1 cellular context compared by ENCODE assay signal in genomic region chr20:2246081-2246491, GRCh38.
TF ChIP-seq lines count a peak whose summit lies in the region.

No MANE protein-coding gene starts in this region.

TF ChIP-seq in GM23338, 12 proteins besides CTCF, POLR2A, EP300 and RAD21 (continued from another document):
- TF ChIP-seq ZNF462 (CRISPR knock-in tag; IDR thresholded peaks at IDR 0.05): no peak
- TF ChIP-seq ETS1 (IDR thresholded peaks at IDR 0.05): no peak
- no peak for TF ChIP-seq NANOG (IDR thresholded peaks at IDR 0.05; ENCODE audit: borderline replicate concordance)
- TF ChIP-seq ZNF114 (CRISPR knock-in tag; IDR thresholded peaks at IDR 0.05): no peak
TF ChIP-seq in GM23338: peak in this region for 0.
